ENCODE assay signal across 21 cellular contexts in genomic region chr2:33084433-33084832, GRCh38.
"Had no signal": no experiment of that assay in that cellular context is flagged by ENCODE, and none has a peak within 500 bp of the region (broad histone marks: within the 10 kb centered on the region; RNA-seq: fewer than 3 reads in every experiment).

No MANE protein-coding gene starts in this region.

- H3K4me1 Mint-ChIP-seq: activated CD4-positive, alpha-beta T cell treated with anti-CD3 and anti-CD28 coated beads, Interleukin-2, amount 10 ng/mL, durations not matched to agents 7 days and 5 days; T-cell had no signal

- ATAC-seq: activated CD8-positive, alpha-beta T cell treated with anti-CD3 and anti-CD28 coated beads, Interleukin-2, amount 10 ng/mL, durations not matched to agents 7 days and 5 days; activated naive CD4-positive, alpha-beta T cell treated with anti-CD3 and anti-CD28 coated beads, Interleukin-2, amount 50 U/mL, for 72 hours; gastrocnemius medialis; T-cell; upper lobe of right lung had no signal

- H3K4me1 ChIP-seq: breast epithelium, prostate gland had no signal

- H3K9me3 Mint-ChIP-seq: activated CD4-positive, alpha-beta T cell treated with anti-CD3 and anti-CD28 coated beads, Interleukin-2, amount 10 ng/mL, durations not matched to agents 7 days and 5 days; activated T-helper 1 cell treated with anti-CD3 and anti-CD28 coated beads, Interleukin-12 subunit alpha, Interleukin-12 subunit beta, Interleukin-2, Interleukin-4 antibody, amounts not matched to agents 30 ng/mL and 10 ng/mL and 1 ng/mL, durations not matched to agents 14 hours and 24 hours and 36 hours; neural crest cell; T-cell; T-helper 2 cell treated with Interferon-gamma antibody and Interleukin-4, amounts not matched to agents 5 μg/mL and 100 μg/mL, for 36 hours had no signal

- DNase-seq: activated CD4-positive, alpha-beta T cell treated with anti-CD3 and anti-CD28 coated beads, Interleukin-2, amount 10 ng/mL, durations not matched to agents 7 days and 5 days; activated CD4-positive, CD25-positive, alpha-beta regulatory T cell treated with anti-CD3 and anti-CD28 coated beads, Interleukin-2, amount 50 U/mL, for 72 hours; activated CD8-positive, alpha-beta T cell treated with anti-CD3 and anti-CD28 coated beads, Interleukin-2, amount 10 ng/mL, durations not matched to agents 7 days and 5 days; activated gamma-delta T cell treated with Interleukin-2 at 50 U/mL for 16 hours; esophagus squamous epithelium; gastrocnemius medialis; hypothalamus; left ventricle myocardium inferior; midbrain; stimulated activated CD4-positive, alpha-beta T cell treated with anti-CD3 and anti-CD28 coated beads, Interleukin-4, amount 100 ng/mL, for 1 hour; stimulated activated naive CD4-positive, alpha-beta T cell; T-cell; upper lobe of right lung; WERI-Rb-1 had no signal

- H3K9me3 ChIP-seq: breast epithelium, esophagus squamous epithelium, gastrocnemius medialis, left ventricle myocardium inferior, prostate gland, upper lobe of right lung had no signal

- H3K27ac Mint-ChIP-seq: activated CD4-positive, alpha-beta T cell treated with anti-CD3 and anti-CD28 coated beads, Interleukin-2, amount 10 ng/mL, durations not matched to agents 7 days and 5 days; activated CD8-positive, alpha-beta T cell treated with anti-CD3 and anti-CD28 coated beads, Interleukin-2, amount 10 ng/mL, durations not matched to agents 7 days and 5 days; activated naive CD4-positive, alpha-beta T cell treated with anti-CD3 and anti-CD28 coated beads, Interleukin-2, amount 50 U/mL, for 72 hours; activated T-helper 1 cell treated with anti-CD3 and anti-CD28 coated beads, Interleukin-12 subunit alpha, Interleukin-12 subunit beta, Interleukin-2, Interleukin-4 antibody, amounts not matched to agents 30 ng/mL and 10 ng/mL and 1 ng/mL, durations not matched to agents 14 hours and 24 hours and 36 hours; T-cell; T-helper 2 cell treated with Interferon-gamma antibody and Interleukin-4, amounts not matched to agents 5 μg/mL and 100 μg/mL, for 36 hours had no signal

- H3K36me3 Mint-ChIP-seq: activated naive CD4-positive, alpha-beta T cell treated with anti-CD3 and anti-CD28 coated beads, Interleukin-2, amount 50 U/mL, for 72 hours; T-cell had no signal

- H3K36me3 ChIP-seq: breast epithelium, esophagus squamous epithelium, gastrocnemius medialis, left ventricle myocardium inferior, prostate gland, upper lobe of right lung, WERI-Rb-1 had no signal

- H3K4me3 ChIP-seq: breast epithelium, coronary artery, esophagus squamous epithelium, gastrocnemius medialis, left ventricle myocardium inferior, prostate gland, upper lobe of right lung had no signal

- H3K27me3 ChIP-seq: breast epithelium, esophagus squamous epithelium, gastrocnemius medialis, upper lobe of right lung had no signal

- H3K27ac ChIP-seq: esophagus squamous epithelium, gastrocnemius medialis, left ventricle myocardium inferior, prostate gland, upper lobe of right lung, WERI-Rb-1 had no signal

- H3K4me3 Mint-ChIP-seq: activated CD4-positive, alpha-beta T cell treated with anti-CD3 and anti-CD28 coated beads, Interleukin-2, amount 10 ng/mL, durations not matched to agents 7 days and 5 days; activated CD8-positive, alpha-beta T cell treated with anti-CD3 and anti-CD28 coated beads, Interleukin-2, amount 10 ng/mL, durations not matched to agents 7 days and 5 days; activated T-helper 1 cell treated with anti-CD3 and anti-CD28 coated beads, Interleukin-12 subunit alpha, Interleukin-12 subunit beta, Interleukin-2, Interleukin-4 antibody, amounts not matched to agents 30 ng/mL and 10 ng/mL and 1 ng/mL, durations not matched to agents 14 hours and 24 hours and 36 hours; neural crest cell; T-cell; T-helper 2 cell treated with Interferon-gamma antibody and Interleukin-4, amounts not matched to agents 5 μg/mL and 100 μg/mL, for 36 hours had no signal
